ENCODE assay signal across 8 cellular contexts in the genomic region with DNA sequence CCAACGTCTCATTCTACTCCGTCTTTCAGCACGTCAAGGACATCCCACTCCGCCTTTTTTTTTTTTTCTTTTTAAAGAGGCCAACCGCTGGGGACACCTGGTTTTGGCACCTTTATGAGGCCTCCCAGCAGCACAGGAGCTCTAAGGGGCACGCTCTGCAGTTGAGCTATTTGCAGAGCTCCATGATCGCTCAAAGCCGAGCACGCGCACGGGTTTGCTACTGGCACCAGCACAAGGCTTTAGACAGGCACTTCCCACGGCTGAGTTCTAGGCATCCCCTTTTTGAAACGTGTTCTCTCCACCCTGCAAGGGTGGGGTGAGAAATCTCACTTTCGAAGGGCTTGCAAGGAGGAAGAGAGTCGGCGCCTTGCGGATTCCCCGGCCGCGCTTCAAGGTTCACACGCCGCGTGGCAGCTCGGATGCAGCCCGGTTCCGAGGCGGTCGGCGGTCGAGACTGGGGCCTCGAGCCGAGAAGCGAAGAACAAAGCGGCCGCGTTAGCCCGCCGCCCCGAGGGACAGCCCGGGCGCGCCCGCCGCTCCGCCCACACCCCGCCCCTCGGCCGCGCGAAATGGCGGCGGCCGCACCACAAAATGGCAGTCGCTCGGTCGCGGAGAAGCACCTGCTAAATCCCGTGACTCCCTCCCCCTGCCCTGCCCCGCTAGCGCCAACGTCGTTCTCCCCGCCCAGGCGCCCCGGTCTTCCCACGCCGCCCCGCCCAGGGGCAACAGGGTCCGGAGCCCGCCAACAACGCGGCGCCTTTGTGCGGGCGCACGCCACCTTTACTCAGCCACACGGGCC. TPM values are rescaled to one million over a fixed set of nuclear protein-coding genes. Genes with fewer than 3 reads are reported as not detected.
A peak's percentile ranks its signal among the peaks of the same experiment; 100 is the strongest.
DNase-seq lines count a peak whose midpoint lies in the region; ATAC-seq and TF ChIP-seq lines count a peak whose summit lies in the region.

No MANE protein-coding gene starts in this region.

- H3K9me3 ChIP-seq in PC-3 (ENCODE audit: low read length), result no peaks in the 10 kb centered on the region
- H3K9me3 ChIP-seq in esophagus (ENCODE audit: control insufficient read depth in 2 of 2, insufficient read depth in 1 of 2, low read depth in 1 of 2, low read length in 1 of 2), result no peaks in the 10 kb centered on the region
- H3K9me3 ChIP-seq in muscle layer of duodenum (ENCODE audit: control insufficient read depth in 1 of 2, low read length in 2 of 2), result no peaks in the 10 kb centered on the region

- H3K27me3 ChIP-seq in PC-3 (ENCODE audit: low read length) (no peaks in the 10 kb centered on the region), esophagus (ENCODE audit: control insufficient read depth in 1 of 2, insufficient read depth in 2 of 2, low read length in 2 of 2) (no peaks in the 10 kb centered on the region), muscle layer of duodenum (ENCODE audit: low read depth, low read length) (no peaks in the 10 kb centered on the region)

- in situ Hi-C loops in KBM-7 (cut with MboI; ENCODE audit: low pct_unique_long_range_greater_than_20kb, low sequenced_read_pairs), result no loop called here

- H3K4me1 ChIP-seq in PC-3 (ENCODE audit: insufficient read depth, low read length) (peaks cover 26% of the 10 kb centered on the region), esophagus (ENCODE audit: control insufficient read depth in 2 of 2, insufficient read depth in 2 of 2, low read length in 1 of 2) (peaks cover 0 to 2% of the 10 kb centered on the region in 2 donors), muscle layer of duodenum (ENCODE audit: control insufficient read depth in 1 of 2, insufficient read depth in 2 of 2, low read length in 2 of 2) (peaks cover 0 to 19% of the 10 kb centered on the region in 2 donors)

- peak overlapping the region; percentile 100 for H3K4me2 ChIP-seq in PC-3 (ENCODE audit: low read length)

- H3K27me3 Mint-ChIP-seq in activated T-cell treated with anti-CD3 and anti-CD28 coated beads, Interleukin-2, amount 50 U/mL, for 24 hours, result no peaks in the 10 kb centered on the region

- H3F3A ChIP-seq in PC-3 (ENCODE audit: low read length, unreplicated experiment), result no peaks in the 10 kb centered on the region

- peak overlapping the region; percentile 100 for H3K27ac ChIP-seq in PC-3 (ENCODE audit: low read length)
- peak overlapping the region; percentile 100 for H3K27ac ChIP-seq in esophagus (ENCODE audit: low read depth in 2 of 2, low read length in 1 of 2)
- H3K27ac ChIP-seq in muscle layer of duodenum (ENCODE audit: low read length), result peak overlapping the region; percentile 99

- no peaks in the 10 kb centered on the region for H4K20me1 ChIP-seq in PC-3 (ENCODE audit: low read length)

- CTCF ChIA-PET in PC-3 (lab: Charles Lee), result interaction anchor here (0.5 to 0.7 kb wide), 2 partner anchors 19 to 243 kb away, joined by 5 to 7 read pairs; no protein-coding TSS in a partner anchor

- no TSS peak for BruUV-seq in PC-3 (replicated peaks; lab: Mats Ljungman, UMichigan)

- no peaks in the 10 kb centered on the region for H3K36me3 ChIP-seq in PC-3 (ENCODE audit: low read depth, low read length)
- no peaks in the 10 kb centered on the region for H3K36me3 ChIP-seq in esophagus (ENCODE audit: control insufficient read depth in 2 of 2, insufficient read depth in 2 of 2, low read length in 1 of 2)
- H3K36me3 ChIP-seq in muscle layer of duodenum (ENCODE audit: control insufficient read depth in 1 of 2, insufficient read depth in 2 of 2, low read length in 2 of 2), result peaks cover 0 to 11% of the 10 kb centered on the region in 2 donors

- no peak for TF ChIP-seq CTCF in PC-3 (conservative IDR thresholded peaks at IDR 0.05; ENCODE audit: low read depth, low read length)

- peak overlapping the region; percentile 100 for H3K9ac ChIP-seq in PC-3 (ENCODE audit: low read length)

- WGBS in esophagus, 2 donors, result 0% methylated on average over 74 to 77 of the region's 77 CpGs

- ATAC-seq in GM21619 (IDR thresholded peaks at IDR 0.05; ENCODE audit: unreplicated experiment) (peak; percentile 44), PC-3 (peak; percentile 56)

- DNase-seq in DMS114 treated with DMSO at 0.1 percent for 48 hours (lab: John Stamatoyannopoulos, UW; ENCODE audit: unreplicated experiment) (peak; percentile 78), KBM-7 (peak; percentile 91), PC-3 (peak; percentile 91)
- peak; percentile 93 for DNase-seq in activated T-cell treated with anti-CD3 and anti-CD28 coated beads, Interleukin-2, amount 50 U/mL, for 24 hours
- DNase-seq in stimulated activated CD8-positive, alpha-beta memory T cell treated with anti-CD3 and anti-CD28 coated beads, Interleukin-7, amount 100 ng/mL, for 24 hours (ENCODE audit: low read depth), result peak; percentile 77

- intact Hi-C loops in PC-3 (cut with micrococcal nuclease), result loop anchor here (1.0 kb wide), 1 partner anchor 13 kb away; a partner anchor contains a TSS

- POLR2A ChIA-PET in PC-3 (lab: Charles Lee; ENCODE audit: unreplicated experiment), result interaction anchor here (0.5 to 2.0 kb wide), 8 partner anchors 13 to 125 kb away, joined by 3 to 15 read pairs (median 7); a partner anchor contains a TSS

- peak overlapping the region; percentile 80 for H2AFZ ChIP-seq in PC-3 (ENCODE audit: low read length)

- H3K36me3 Mint-ChIP-seq in activated T-cell treated with anti-CD3 and anti-CD28 coated beads, Interleukin-2, amount 50 U/mL, for 24 hours (ENCODE audit: low read depth), result peaks cover 17% of the 10 kb centered on the region

- H3K9me3 Mint-ChIP-seq in activated T-cell treated with anti-CD3 and anti-CD28 coated beads, Interleukin-2, amount 50 U/mL, for 24 hours, result no peaks in the 10 kb centered on the region

- H3K9me2 ChIP-seq in PC-3 (replicated peaks; ENCODE audit: low read length), result no peaks in the 10 kb centered on the region

- peak overlapping the region; percentile 91 for H3K4me3 Mint-ChIP-seq in activated T-cell treated with anti-CD3 and anti-CD28 coated beads, Interleukin-2, amount 50 U/mL, for 24 hours

- peak overlapping the region; percentile 74 for H3K4me3 ChIP-seq in PC-3 (ENCODE audit: low read length)
- H3K4me3 ChIP-seq in esophagus (ENCODE audit: low read depth in 1 of 2, low read length in 2 of 2), result peak overlapping the region; percentile 62 to 68
- H3K4me3 ChIP-seq in muscle layer of duodenum (ENCODE audit: low read depth in 1 of 2, low read length in 2 of 2), result peak overlapping the region; percentile 87 to 89

- peaks cover 21% of the 10 kb centered on the region for H3K79me2 ChIP-seq in PC-3 (ENCODE audit: low read length)

- peak overlapping the region; percentile 98 for H3K27ac Mint-ChIP-seq in activated T-cell treated with anti-CD3 and anti-CD28 coated beads, Interleukin-2, amount 50 U/mL, for 24 hours

- peaks cover 37% of the 10 kb centered on the region for H3K4me1 Mint-ChIP-seq in activated T-cell treated with anti-CD3 and anti-CD28 coated beads, Interleukin-2, amount 50 U/mL, for 24 hours (ENCODE audit: low read depth)

RNA-seq across cellular contexts. Expression of a gene that starts 12.9 kb away (rescaled TPM):
- 26.7 and 35.7 TPM in 2 replicates for total RNA-seq in PC-3 (2014; rRNA removed)
- polyA plus RNA-seq in esophagus, result 10 to 100 TPM; 14.4 to 15.3 TPM

RNA-seq across cellular contexts. Expression of a gene that starts 27.2 kb away (rescaled TPM):
- 8.7 and 11.2 TPM in 2 replicates for total RNA-seq in PC-3 (2014; rRNA removed)
- polyA plus RNA-seq in esophagus, result 1 to 10 TPM; 1.9 to 2.0 TPM

Comparison
In these comparisons a context has a peak if more than half of its experiments do, and no peak if none do; other contexts are left out.
1. Peak in every context shown above with its lines: DNase-seq, ATAC-seq, H3K4me3 ChIP-seq and H3K27ac ChIP-seq.